ENCODE assay signal across 10 cellular contexts in the genomic region with DNA sequence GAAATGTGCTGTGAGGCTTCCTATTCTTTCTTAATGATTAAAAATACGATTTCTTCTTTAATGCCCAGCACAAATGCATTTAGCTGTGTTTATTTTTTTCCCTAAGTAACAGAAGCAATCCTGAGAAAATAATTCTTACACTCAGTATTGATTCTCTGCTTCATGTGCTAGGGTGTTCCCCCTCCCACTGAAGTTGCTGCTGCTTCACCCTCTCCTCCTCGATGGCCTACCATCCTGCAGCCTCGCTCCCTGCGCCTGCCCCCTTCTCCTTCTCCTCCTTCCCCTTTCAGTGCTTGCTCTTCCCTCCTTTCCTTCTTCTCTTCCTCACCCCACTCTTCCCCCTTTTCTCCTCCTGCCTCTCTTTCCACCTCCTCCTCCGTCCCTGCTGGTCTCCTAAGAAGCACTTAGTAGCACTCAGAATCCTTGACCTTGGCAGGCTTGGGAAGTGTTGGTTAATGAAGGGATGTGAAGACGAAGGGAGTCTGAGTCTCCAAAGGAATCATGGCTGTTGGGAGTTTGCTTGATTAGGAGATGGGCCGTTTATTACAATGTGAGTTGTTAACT.
A peak's percentile ranks its signal among the peaks of the same experiment; 100 is the strongest.
DNase-seq lines count a peak whose midpoint lies in the region; ATAC-seq and TF ChIP-seq lines count a peak whose summit lies in the region.
"Had no signal": no experiment of that assay in that cellular context is flagged by ENCODE, and none has a peak within 500 bp of the region (broad histone marks: within the 10 kb centered on the region; RNA-seq: fewer than 3 reads in every experiment).

No MANE protein-coding gene starts in this region.

- intact Hi-C loops in colonic mucosa (cut with DNase I): no loop called here

- H3K36me3 ChIP-seq in CD8-positive, alpha-beta memory T cell (ENCODE audit: insufficient read depth, low read length): no peaks in the 10 kb centered on the region
- H3K36me3 ChIP-seq in Loucy (ENCODE audit: insufficient read depth, low read length) (no peaks in the 10 kb centered on the region), colonic mucosa (no peaks in the 10 kb centered on the region)

- no peaks in the 10 kb centered on the region for H3K9me3 Mint-ChIP-seq in CD8-positive, alpha-beta memory T cell
- H3K9me3 Mint-ChIP-seq in central memory CD8-positive, alpha-beta T cell: no peaks in the 10 kb centered on the region
- H3K9me3 Mint-ChIP-seq in nephron (no peaks in the 10 kb centered on the region), HFFc6 (no peaks in the 10 kb centered on the region)

- H3K4me1 Mint-ChIP-seq in CD8-positive, alpha-beta memory T cell: peaks cover 52 to 76% (median 76%) of the 10 kb centered on the region in 3 donors
- peaks cover 64% of the 10 kb centered on the region for H3K4me1 Mint-ChIP-seq in central memory CD8-positive, alpha-beta T cell
- H3K4me1 Mint-ChIP-seq in nephron (peaks cover 34% of the 10 kb centered on the region), HFFc6 (ENCODE audit: low read depth) (peaks cover 18% of the 10 kb centered on the region)

- H3K4me2 ChIP-seq in Loucy (ENCODE audit: low read depth, low read length, poor library complexity, severe bottlenecking): peak overlapping the region; percentile 78

- H3K27me3 Mint-ChIP-seq in CD8-positive, alpha-beta memory T cell: peaks cover 0 to 4% of the 10 kb centered on the region in 2 donors
- no peaks in the 10 kb centered on the region for H3K27me3 Mint-ChIP-seq in central memory CD8-positive, alpha-beta T cell
- no peaks in the 10 kb centered on the region for H3K27me3 Mint-ChIP-seq in nephron (ENCODE audit: low read depth)
- H3K27me3 Mint-ChIP-seq in HFFc6 (ENCODE audit: insufficient read depth): no peaks in the 10 kb centered on the region; the same call in 1 of the 2 replicates

- H2AFZ ChIP-seq in Loucy (ENCODE audit: low read length): no peak overlapping the region

- ATAC-seq in central memory CD8-positive, alpha-beta T cell (replicated peaks; ENCODE audit: extremely low read depth, poor library complexity, severe bottlenecking): no peak
- no peak for ATAC-seq in GM19397 (IDR thresholded peaks at IDR 0.05; ENCODE audit: unreplicated experiment)
- ATAC-seq in GM18870 (IDR thresholded peaks at IDR 0.05; ENCODE audit: unreplicated experiment): no peak

- DNase-seq in CD8-positive, alpha-beta memory T cell: no peak
- DNase-seq in central memory CD8-positive, alpha-beta T cell (ENCODE audit: low spot score in 2 of 2): no peak
- DNase-seq in HFFc6: no peak
- no peak for DNase-seq in colonic mucosa
- DNase-seq: cerebellar nuclear complex, NCI-H345 had no signal

- peak overlapping the region in 5 of 7 donors; percentile 44 to 80 (median 61) for H3K4me3 Mint-ChIP-seq in CD8-positive, alpha-beta memory T cell
- H3K4me3 Mint-ChIP-seq in central memory CD8-positive, alpha-beta T cell: peak overlapping the region; percentile 68
- H3K4me3 Mint-ChIP-seq in nephron: peak overlapping the region in 2 of 3 experiments; percentile 2 to 3
- H3K4me3 Mint-ChIP-seq in HFFc6: no peak overlapping the region

- peaks cover 83% of the 10 kb centered on the region for H3K79me2 ChIP-seq in Loucy (ENCODE audit: insufficient read depth, low read length)

- H3K4me1 ChIP-seq in CD8-positive, alpha-beta memory T cell (ENCODE audit: insufficient read depth, low read length): peaks cover 64% of the 10 kb centered on the region
- H3K4me1 ChIP-seq in Loucy (ENCODE audit: insufficient read depth, low read length, poor library complexity, severe bottlenecking) (peaks cover 85% of the 10 kb centered on the region), colonic mucosa (no peaks in the 10 kb centered on the region)

- H3K27ac ChIP-seq in CD8-positive, alpha-beta memory T cell (ENCODE audit: low read depth, low read length): no peak overlapping the region
- H3K27ac ChIP-seq in colonic mucosa: no peak overlapping the region

- H4K20me1 ChIP-seq in Loucy (ENCODE audit: insufficient read depth, low read length, poor library complexity, severe bottlenecking): no peaks in the 10 kb centered on the region

- POLR2A ChIA-PET in CD8-positive, alpha-beta memory T cell (lab: Charles Lee): no interaction called here

- H3K9ac ChIP-seq in Loucy (ENCODE audit: low read depth, low read length, poor library complexity, severe bottlenecking) (peak overlapping the region; percentile 86), colonic mucosa (ENCODE audit: low read depth in 2 of 2, low read length in 2 of 2) (no peak overlapping the region)

- no peak for TF ChIP-seq CTCF in Loucy (conservative IDR thresholded peaks at IDR 0.05; ENCODE audit: low read length)
- TF ChIP-seq CTCF in nephron (IDR thresholded peaks at IDR 0.05; ENCODE audit: unreplicated experiment in 3 of 3): no peak
- no peak for TF ChIP-seq CTCF in HFFc6 (IDR thresholded peaks at IDR 0.05)
- TF ChIP-seq CTCF in colonic mucosa (IDR thresholded peaks at IDR 0.05): no peak

- 0 out of 2 replicates have a peak, but pooled peaks cover 2% of the 10 kb centered on the region for H3F3A ChIP-seq in Loucy (ENCODE audit: low read depth)

- peaks cover 0 to 2% (median 2%) of the 10 kb centered on the region in 3 donors for H3K36me3 Mint-ChIP-seq in CD8-positive, alpha-beta memory T cell
- peaks cover 11% of the 10 kb centered on the region for H3K36me3 Mint-ChIP-seq in central memory CD8-positive, alpha-beta T cell (ENCODE audit: insufficient read depth)
- no peaks in the 10 kb centered on the region for H3K36me3 Mint-ChIP-seq in nephron (ENCODE audit: low read depth)
- peaks cover 9% of the 10 kb centered on the region for H3K36me3 Mint-ChIP-seq in HFFc6 (ENCODE audit: low read depth)

- peak overlapping the region; percentile 61 for H3K4me3 ChIP-seq in CD8-positive, alpha-beta memory T cell (ENCODE audit: low read length)
- H3K4me3 ChIP-seq in Loucy (ENCODE audit: low read length, poor library complexity, severe bottlenecking): peak overlapping the region; percentile 67
- no peak overlapping the region for H3K4me3 ChIP-seq in colonic mucosa

- no peaks in the 10 kb centered on the region for H3K9me3 ChIP-seq in CD8-positive, alpha-beta memory T cell (ENCODE audit: low read length)
- H3K9me3 ChIP-seq in Loucy (ENCODE audit: insufficient read depth, low read depth, low read length) (no peaks in the 10 kb centered on the region), colonic mucosa (no peaks in the 10 kb centered on the region)

- H3K27me3 ChIP-seq in CD8-positive, alpha-beta memory T cell (ENCODE audit: insufficient read depth, low read length, poor library complexity, severe bottlenecking): no peaks in the 10 kb centered on the region
- H3K27me3 ChIP-seq in Loucy (ENCODE audit: insufficient read depth, low read length, poor library complexity, severe bottlenecking) (no peaks in the 10 kb centered on the region), colonic mucosa (no peaks in the 10 kb centered on the region)

- CTCF ChIA-PET in CD8-positive, alpha-beta memory T cell (lab: Charles Lee): no interaction called here

- H3K27ac Mint-ChIP-seq in CD8-positive, alpha-beta memory T cell: peak overlapping the region in 7 of 8 donors; percentile 13 to 98 (median 66)
- H3K27ac Mint-ChIP-seq in central memory CD8-positive, alpha-beta T cell (ENCODE audit: low read depth): peak overlapping the region; percentile 93
- H3K27ac Mint-ChIP-seq in nephron: peak overlapping the region; percentile 30 to 75 (median 72)
- H3K27ac Mint-ChIP-seq in HFFc6: no peak overlapping the region; the same call in 1 of the 2 replicates

- no peaks in the 10 kb centered on the region for H3K9me2 ChIP-seq in Loucy (replicated peaks; ENCODE audit: low read depth, low read length)
